ENCODE assay signal across 15 cellular contexts in genomic region chr10:53843691-53844362, GRCh38.
DNase-seq lines count a peak whose midpoint lies in the region; ATAC-seq and TF ChIP-seq lines count a peak whose summit lies in the region.
"Had no signal": no experiment of that assay in that cellular context is flagged by ENCODE, and none has a peak within 500 bp of the region (broad histone marks: within the 10 kb centered on the region; RNA-seq: fewer than 3 reads in every experiment).

No MANE protein-coding gene starts in this region.

- no peak for TF ChIP-seq EP300 in Ishikawa (IDR thresholded peaks at IDR 0.05; ENCODE audit: borderline replicate concordance)

- H3K4me3 ChIP-seq in hepatocyte, result no peak overlapping the region
- H3K4me3 ChIP-seq: esophagus muscularis mucosa had no signal

- H3K27ac Mint-ChIP-seq in natural killer cell, result no peak overlapping the region
- H3K27ac Mint-ChIP-seq: activated CD8-positive, alpha-beta memory T cell treated with anti-CD3 and anti-CD28 coated beads, Interleukin-2, amount 10 ng/mL, durations not matched to agents 7 days and 5 days; activated naive CD4-positive, alpha-beta T cell treated with anti-CD3 and anti-CD28 coated beads for 36 hours; stimulated activated naive CD8-positive, alpha-beta T cell treated with anti-CD3 and anti-CD28 coated beads, Interleukin-15, Interleukin-2, amounts not matched to agents 100 ng/mL and 50 ng/mL, for 24 hours had no signal

- H4K20me1 ChIP-seq in hepatocyte (ENCODE audit: insufficient read depth, poor library complexity, severe bottlenecking), result no peaks in the 10 kb centered on the region

- no peaks in the 10 kb centered on the region for H3K79me2 ChIP-seq in hepatocyte

- H3K4me3 Mint-ChIP-seq in natural killer cell, result no peak overlapping the region
- H3K4me3 Mint-ChIP-seq: activated CD8-positive, alpha-beta memory T cell treated with anti-CD3 and anti-CD28 coated beads, Interleukin-2, amount 10 ng/mL, durations not matched to agents 7 days and 5 days; activated naive CD4-positive, alpha-beta T cell treated with anti-CD3 and anti-CD28 coated beads for 36 hours; stimulated activated naive CD8-positive, alpha-beta T cell treated with anti-CD3 and anti-CD28 coated beads, Interleukin-15, Interleukin-2, amounts not matched to agents 100 ng/mL and 50 ng/mL, for 24 hours had no signal

- no peaks in the 10 kb centered on the region for H3K4me1 ChIP-seq in hepatocyte (ENCODE audit: insufficient read depth)
- H3K4me1 ChIP-seq: BE2C, esophagus muscularis mucosa had no signal

- no peaks in the 10 kb centered on the region for H3K27me3 Mint-ChIP-seq in natural killer cell (ENCODE audit: low read depth in 2 of 2)
- H3K27me3 Mint-ChIP-seq: activated CD8-positive, alpha-beta memory T cell treated with anti-CD3 and anti-CD28 coated beads, Interleukin-2, amount 10 ng/mL, durations not matched to agents 7 days and 5 days; stimulated activated naive CD8-positive, alpha-beta T cell treated with anti-CD3 and anti-CD28 coated beads, Interleukin-15, Interleukin-2, amounts not matched to agents 100 ng/mL and 50 ng/mL, for 24 hours had no signal

- no peak overlapping the region for H2AFZ ChIP-seq in hepatocyte

- no peak for ATAC-seq in GM21381 (IDR thresholded peaks at IDR 0.05; ENCODE audit: unreplicated experiment)
- ATAC-seq in GM18867 (IDR thresholded peaks at IDR 0.05; ENCODE audit: unreplicated experiment), result no peak
- no peak for ATAC-seq in natural killer cell
- ATAC-seq: activated CD8-positive, alpha-beta memory T cell treated with anti-CD3 and anti-CD28 coated beads, Interleukin-2, amount 10 ng/mL, durations not matched to agents 7 days and 5 days had no signal

- no peak for TF ChIP-seq CTCF in hepatocyte (IDR thresholded peaks at IDR 0.05; ENCODE audit: poor library complexity)
- TF ChIP-seq CTCF in natural killer cell (IDR thresholded peaks at IDR 0.05), result no peak

- intact Hi-C loops in natural killer cell (cut with micrococcal nuclease), result no loop called here

- H3K9me3 Mint-ChIP-seq in natural killer cell, result peaks cover 2 to 3% of the 10 kb centered on the region in 2 donors
- H3K9me3 Mint-ChIP-seq: stimulated activated naive CD8-positive, alpha-beta T cell treated with anti-CD3 and anti-CD28 coated beads, Interleukin-15, Interleukin-2, amounts not matched to agents 100 ng/mL and 50 ng/mL, for 24 hours had no signal

- no peaks in the 10 kb centered on the region for H3K9me2 ChIP-seq in hepatocyte (replicated peaks; ENCODE audit: insufficient read depth)

- no peak overlapping the region for H3K4me2 ChIP-seq in hepatocyte

- H3K9me3 ChIP-seq in hepatocyte (ENCODE audit: low read depth), result no peaks in the 10 kb centered on the region
- H3K9me3 ChIP-seq: BE2C, esophagus muscularis mucosa had no signal

- DNase-seq in SW480 (ENCODE audit: low spot score) (peak; percentile 7), hepatocyte (ENCODE audit: low spot score) (peak; percentile 13), putamen (ENCODE audit: low spot score) (peak; percentile 17), GM19238 (ENCODE audit: insufficient read length, low spot score) (no peak), natural killer cell (no peak)
- DNase-seq: activated CD8-positive, alpha-beta memory T cell treated with anti-CD3 and anti-CD28 coated beads, Interleukin-2, amount 10 ng/mL, durations not matched to agents 7 days and 5 days; activated naive CD4-positive, alpha-beta T cell treated with anti-CD3 and anti-CD28 coated beads for 36 hours; BE2C; EL; NCI-H1092 treated with DMSO at 0.1 percent for 48 hours had no signal

- H3K36me3 Mint-ChIP-seq in natural killer cell, result no peaks in the 10 kb centered on the region
- H3K36me3 Mint-ChIP-seq: activated CD8-positive, alpha-beta memory T cell treated with anti-CD3 and anti-CD28 coated beads, Interleukin-2, amount 10 ng/mL, durations not matched to agents 7 days and 5 days had no signal

- H3K36me3 ChIP-seq in hepatocyte (replicated peaks; ENCODE audit: insufficient read depth, low read depth), result no peaks in the 10 kb centered on the region
- H3K36me3 ChIP-seq: BE2C, esophagus muscularis mucosa had no signal

- 21% methylated on average over 1 of the region's 1 CpG for WGBS in hepatocyte (ENCODE audit: low lambda C conversion rate, missing lambda C conversion rate)

- no peak for TF ChIP-seq RAD21 in Ishikawa (IDR thresholded peaks at IDR 0.05; ENCODE audit: low read depth)

- no peaks in the 10 kb centered on the region for H3K27me3 ChIP-seq in hepatocyte
- H3K27me3 ChIP-seq: BE2C, esophagus muscularis mucosa had no signal

- no peak overlapping the region for H3K27ac ChIP-seq in hepatocyte
- H3K27ac ChIP-seq: esophagus muscularis mucosa had no signal

- H3K4me1 Mint-ChIP-seq in natural killer cell, result no peaks in the 10 kb centered on the region
- H3K4me1 Mint-ChIP-seq: activated CD8-positive, alpha-beta memory T cell treated with anti-CD3 and anti-CD28 coated beads, Interleukin-2, amount 10 ng/mL, durations not matched to agents 7 days and 5 days had no signal

TF ChIP-seq in Ishikawa, 13 proteins besides CTCF, POLR2A, EP300 and RAD21:
- TF ChIP-seq REST (IDR thresholded peaks at IDR 0.05; ENCODE audit: low read depth) (no peak), TAF1 (IDR thresholded peaks at IDR 0.05; ENCODE audit: low read depth) (no peak), YY1 (IDR thresholded peaks at IDR 0.05; ENCODE audit: low read depth) (no peak), ZBTB7A (IDR thresholded peaks at IDR 0.05; ENCODE audit: low read depth) (no peak), EGR1 (IDR thresholded peaks at IDR 0.05) (no peak), USF1 (IDR thresholded peaks at IDR 0.05) (peak; percentile 86), CREB1 (IDR thresholded peaks at IDR 0.05; ENCODE audit: low read depth) (no peak), MAX (IDR thresholded peaks at IDR 0.05) (no peak), CEBPB (IDR thresholded peaks at IDR 0.05) (no peak)
TF ChIP-seq in Ishikawa: peak in this region for 1.

Comparison
In these comparisons a context has a peak if more than half of its experiments do, and no peak if none do; other contexts are left out.
1. DNase-seq: peak in SW480 (single experiment), hepatocyte (single experiment) and putamen (single experiment); none in GM19238 (single experiment) and natural killer cell (single experiment).